In the genomic region with DNA sequence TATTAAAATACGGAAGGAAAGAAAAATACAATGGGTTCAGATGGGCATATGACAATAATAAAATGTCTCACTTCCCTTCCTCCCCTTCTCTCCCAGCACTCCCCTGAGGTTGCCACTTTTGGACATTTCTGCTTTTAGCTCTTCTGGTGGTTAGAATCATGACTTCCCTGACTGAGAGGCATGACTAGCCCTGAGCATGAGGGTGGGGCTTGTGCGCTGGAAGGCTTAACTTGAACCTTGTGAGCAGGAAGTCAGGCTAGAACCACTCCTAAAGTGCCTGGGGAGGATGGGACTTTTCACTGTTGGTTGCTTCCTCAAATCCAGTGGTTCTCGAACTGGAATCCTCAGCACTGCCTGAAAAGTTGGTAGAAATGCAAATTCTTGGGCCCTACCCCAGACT, we compare ENCODE assay signal across 10 cellular contexts. TPM values are rescaled to one million over a fixed set of nuclear protein-coding genes. Genes with fewer than 3 reads are reported as not detected.
A peak's percentile ranks its signal among the peaks of the same experiment; 100 is the strongest.
DNase-seq lines count a peak whose midpoint lies in the region; ATAC-seq and TF ChIP-seq lines count a peak whose summit lies in the region.
"Had no signal": no experiment of that assay in that cellular context is flagged by ENCODE, and none has a peak within 500 bp of the region (broad histone marks: within the 10 kb centered on the region; RNA-seq: fewer than 3 reads in every experiment).

No MANE protein-coding gene starts in this region.

- no peak for TF ChIP-seq EP300 in suprapubic skin (IDR thresholded peaks at IDR 0.05)

- H3K36me3 ChIP-seq in suprapubic skin, result no peaks in the 10 kb centered on the region
- H3K36me3 ChIP-seq: cardiac muscle cell had no signal

- intact Hi-C loops in activated CD8-positive, alpha-beta T cell treated with anti-CD3 and anti-CD28 coated beads for 36 hours (cut with micrococcal nuclease), result loop anchor here (5.0 kb wide), 1 partner anchor 122 kb away; no protein-coding TSS in a partner anchor

- TF ChIP-seq POLR2A in suprapubic skin (IDR thresholded peaks at IDR 0.05), result no peak

- peaks cover 2% of the 10 kb centered on the region for H3K27me3 Mint-ChIP-seq in activated CD8-positive, alpha-beta T cell treated with anti-CD3 and anti-CD28 coated beads for 36 hours
- no peaks in the 10 kb centered on the region for H3K27me3 Mint-ChIP-seq in naive B cell
- peaks cover 24% of the 10 kb centered on the region for H3K27me3 Mint-ChIP-seq in HFFc6 (ENCODE audit: insufficient read depth)

- CTCF ChIA-PET in GM10248 (lab: Yijun Ruan, JAX), result interaction anchor here (0.6 to 2.7 kb wide), 12 partner anchors 8 to 251 kb away, joined by 3 to 25 read pairs (median 3); no protein-coding TSS in a partner anchor
- CTCF ChIA-PET in activated CD8-positive, alpha-beta T cell treated with anti-CD3 and anti-CD28 coated beads for 36 hours (lab: Charles Lee), result interaction anchor here (0.6 to 2.4 kb wide), 8 partner anchors 26 to 251 kb away, joined by 3 to 13 read pairs (median 4); a partner anchor contains a TSS

- no peak overlapping the region for H3K27ac ChIP-seq in suprapubic skin
- H3K27ac ChIP-seq: cardiac muscle cell had no signal

- ATAC-seq in GM21381 (IDR thresholded peaks at IDR 0.05; ENCODE audit: unreplicated experiment) (peak; percentile 68), HG03469 (IDR thresholded peaks at IDR 0.05; ENCODE audit: unreplicated experiment) (peak; percentile 60), naive B cell (ENCODE audit: low read depth in 2 of 2) (peak; percentile 98 to 99)
- ATAC-seq in activated CD8-positive, alpha-beta T cell treated with anti-CD3 and anti-CD28 coated beads for 36 hours, result peak; percentile 47

- peaks cover 65% of the 10 kb centered on the region for H3K4me1 Mint-ChIP-seq in activated CD8-positive, alpha-beta T cell treated with anti-CD3 and anti-CD28 coated beads for 36 hours (ENCODE audit: low read depth)
- H3K4me1 Mint-ChIP-seq in naive B cell (peaks cover 51 to 56% (median 53%) of the 10 kb centered on the region in 3 donors), HFFc6 (ENCODE audit: low read depth) (peaks cover 13% of the 10 kb centered on the region)

- TF ChIP-seq CTCF in GM10248 (IDR thresholded peaks at IDR 0.05; ENCODE audit: control extremely low read depth, extremely low read depth, low read depth, missing control alignments) (no peak), HFFc6 (IDR thresholded peaks at IDR 0.05) (no peak), suprapubic skin (IDR thresholded peaks at IDR 0.05) (no peak)
- TF ChIP-seq CTCF in activated CD8-positive, alpha-beta T cell treated with anti-CD3 and anti-CD28 coated beads for 36 hours (IDR thresholded peaks at IDR 0.05), result no peak

- H3K9me3 Mint-ChIP-seq in activated CD8-positive, alpha-beta T cell treated with anti-CD3 and anti-CD28 coated beads for 36 hours, result no peaks in the 10 kb centered on the region
- H3K9me3 Mint-ChIP-seq in naive B cell (no peaks in the 10 kb centered on the region), HFFc6 (no peaks in the 10 kb centered on the region)

- POLR2A ChIA-PET in GM10248 (lab: Yijun Ruan, JAX), result interaction anchor here (0.6 kb wide), 1 partner anchor 201 kb away, joined by 8 read pairs; no protein-coding TSS in a partner anchor
- POLR2A ChIA-PET in activated CD8-positive, alpha-beta T cell treated with anti-CD3 and anti-CD28 coated beads for 36 hours (lab: Charles Lee), result interaction anchor here (8.9 kb wide), 1 partner anchor 26 kb away, joined by 111 read pairs; no protein-coding TSS in a partner anchor

- H3K27ac Mint-ChIP-seq in activated CD8-positive, alpha-beta T cell treated with anti-CD3 and anti-CD28 coated beads for 36 hours, result peak overlapping the region; percentile 39
- peak overlapping the region; percentile 58 to 97 (median 92) for H3K27ac Mint-ChIP-seq in naive B cell
- H3K27ac Mint-ChIP-seq in HFFc6, result no peak overlapping the region

- 60% methylated on average over 3 of the region's 3 CpGs for WGBS in suprapubic skin

- H3K27me3 ChIP-seq in suprapubic skin, result no peaks in the 10 kb centered on the region
- H3K27me3 ChIP-seq: cardiac muscle cell had no signal

- DNase-seq in GM10248 (ENCODE audit: extremely low spot score), result peak; percentile 42
- DNase-seq in activated CD8-positive, alpha-beta T cell treated with anti-CD3 and anti-CD28 coated beads for 36 hours, result peak; percentile 73
- peak; percentile 84 for DNase-seq in naive B cell
- DNase-seq in HFFc6, result no peak
- no peak for DNase-seq in suprapubic skin (ENCODE audit: low spot score in 2 of 2)
- no peak for DNase-seq in GM19240 (ENCODE audit: insufficient read length, low spot score)

- no peaks in the 10 kb centered on the region for H3K9me3 ChIP-seq in suprapubic skin

- H3K4me3 ChIP-seq in suprapubic skin, result no peak overlapping the region
- H3K4me3 ChIP-seq: cardiac muscle cell, skin epidermis had no signal

- no peak overlapping the region for H3K4me3 Mint-ChIP-seq in activated CD8-positive, alpha-beta T cell treated with anti-CD3 and anti-CD28 coated beads for 36 hours
- peak overlapping the region; percentile 8 to 82 (median 60) for H3K4me3 Mint-ChIP-seq in naive B cell
- no peak overlapping the region for H3K4me3 Mint-ChIP-seq in HFFc6

- H3K4me1 ChIP-seq in suprapubic skin, result peaks cover 4% of the 10 kb centered on the region

- no peaks in the 10 kb centered on the region for H3K36me3 Mint-ChIP-seq in activated CD8-positive, alpha-beta T cell treated with anti-CD3 and anti-CD28 coated beads for 36 hours (ENCODE audit: low read depth)
- H3K36me3 Mint-ChIP-seq in naive B cell (no peaks in the 10 kb centered on the region), HFFc6 (ENCODE audit: low read depth) (no peaks in the 10 kb centered on the region)

RNA-seq across cellular contexts. Expression of a gene that starts 19.7 kb away (rescaled TPM):
- total RNA-seq in activated CD8-positive, alpha-beta T cell treated with anti-CD3 and anti-CD28 coated beads for 36 hours, result 10 to 100 TPM; 59.3 to 61.5 TPM
- polyA plus RNA-seq in naive B cell (ENCODE audit: low read depth in 6 of 6), result 100 to 1,000 TPM in 4 of 6 donors, 10 to 100 TPM in 2; 45.1 to 164 (median 107) TPM
- total RNA-seq in HFFc6 (2021; fragmentation: NEBNext Ultra II Directional; extraction: Animal tissue kit (Norgen Biotek cat#: 25700)), result not detected
- 10 to 100 TPM in 1 of 4 donors, 1 to 10 TPM in 3; 2.0 to 10.9 (median 6.1) TPM for total RNA-seq in suprapubic skin

Comparison
In these comparisons a context has a peak if more than half of its experiments do, and no peak if none do; other contexts are left out.
1. DNase-seq: peak in GM10248 (single experiment), activated CD8-positive, alpha-beta T cell treated with anti-CD3 and anti-CD28 coated beads for 36 hours (single experiment) and naive B cell (single experiment); none in HFFc6 (single experiment), suprapubic skin (0 of 2) and GM19240 (single experiment).
2. ATAC-seq: peak in every context shown above with its lines; median percentile 98 in naive B cell; 68 in GM21381; 60 in HG03469; 47 in activated CD8-positive, alpha-beta T cell treated with anti-CD3 and anti-CD28 coated beads for 36 hours.
3. H3K4me3 Mint-ChIP-seq: peak in naive B cell (8 of 8); none in activated CD8-positive, alpha-beta T cell treated with anti-CD3 and anti-CD28 coated beads for 36 hours (single experiment) and HFFc6 (single experiment).
4. RNA of a gene that starts 19.7 kb away (total RNA-seq): 59.3 to 61.5 TPM in activated CD8-positive, alpha-beta T cell treated with anti-CD3 and anti-CD28 coated beads for 36 hours; 2.0 to 10.9 TPM in suprapubic skin and not detected in HFFc6; every median in the first group is over 4 times any median in the second.